ENCODE assay signal across 1 cellular context in genomic region chr12:122081697-122082221, GRCh38.
TF ChIP-seq lines count a peak whose summit lies in the region.

No MANE protein-coding gene starts in this region.

TF ChIP-seq in K562, 482 proteins besides CTCF, POLR2A, EP300 and RAD21 (continued from another document and continues in another):
- TF ChIP-seq, protein P1, sequence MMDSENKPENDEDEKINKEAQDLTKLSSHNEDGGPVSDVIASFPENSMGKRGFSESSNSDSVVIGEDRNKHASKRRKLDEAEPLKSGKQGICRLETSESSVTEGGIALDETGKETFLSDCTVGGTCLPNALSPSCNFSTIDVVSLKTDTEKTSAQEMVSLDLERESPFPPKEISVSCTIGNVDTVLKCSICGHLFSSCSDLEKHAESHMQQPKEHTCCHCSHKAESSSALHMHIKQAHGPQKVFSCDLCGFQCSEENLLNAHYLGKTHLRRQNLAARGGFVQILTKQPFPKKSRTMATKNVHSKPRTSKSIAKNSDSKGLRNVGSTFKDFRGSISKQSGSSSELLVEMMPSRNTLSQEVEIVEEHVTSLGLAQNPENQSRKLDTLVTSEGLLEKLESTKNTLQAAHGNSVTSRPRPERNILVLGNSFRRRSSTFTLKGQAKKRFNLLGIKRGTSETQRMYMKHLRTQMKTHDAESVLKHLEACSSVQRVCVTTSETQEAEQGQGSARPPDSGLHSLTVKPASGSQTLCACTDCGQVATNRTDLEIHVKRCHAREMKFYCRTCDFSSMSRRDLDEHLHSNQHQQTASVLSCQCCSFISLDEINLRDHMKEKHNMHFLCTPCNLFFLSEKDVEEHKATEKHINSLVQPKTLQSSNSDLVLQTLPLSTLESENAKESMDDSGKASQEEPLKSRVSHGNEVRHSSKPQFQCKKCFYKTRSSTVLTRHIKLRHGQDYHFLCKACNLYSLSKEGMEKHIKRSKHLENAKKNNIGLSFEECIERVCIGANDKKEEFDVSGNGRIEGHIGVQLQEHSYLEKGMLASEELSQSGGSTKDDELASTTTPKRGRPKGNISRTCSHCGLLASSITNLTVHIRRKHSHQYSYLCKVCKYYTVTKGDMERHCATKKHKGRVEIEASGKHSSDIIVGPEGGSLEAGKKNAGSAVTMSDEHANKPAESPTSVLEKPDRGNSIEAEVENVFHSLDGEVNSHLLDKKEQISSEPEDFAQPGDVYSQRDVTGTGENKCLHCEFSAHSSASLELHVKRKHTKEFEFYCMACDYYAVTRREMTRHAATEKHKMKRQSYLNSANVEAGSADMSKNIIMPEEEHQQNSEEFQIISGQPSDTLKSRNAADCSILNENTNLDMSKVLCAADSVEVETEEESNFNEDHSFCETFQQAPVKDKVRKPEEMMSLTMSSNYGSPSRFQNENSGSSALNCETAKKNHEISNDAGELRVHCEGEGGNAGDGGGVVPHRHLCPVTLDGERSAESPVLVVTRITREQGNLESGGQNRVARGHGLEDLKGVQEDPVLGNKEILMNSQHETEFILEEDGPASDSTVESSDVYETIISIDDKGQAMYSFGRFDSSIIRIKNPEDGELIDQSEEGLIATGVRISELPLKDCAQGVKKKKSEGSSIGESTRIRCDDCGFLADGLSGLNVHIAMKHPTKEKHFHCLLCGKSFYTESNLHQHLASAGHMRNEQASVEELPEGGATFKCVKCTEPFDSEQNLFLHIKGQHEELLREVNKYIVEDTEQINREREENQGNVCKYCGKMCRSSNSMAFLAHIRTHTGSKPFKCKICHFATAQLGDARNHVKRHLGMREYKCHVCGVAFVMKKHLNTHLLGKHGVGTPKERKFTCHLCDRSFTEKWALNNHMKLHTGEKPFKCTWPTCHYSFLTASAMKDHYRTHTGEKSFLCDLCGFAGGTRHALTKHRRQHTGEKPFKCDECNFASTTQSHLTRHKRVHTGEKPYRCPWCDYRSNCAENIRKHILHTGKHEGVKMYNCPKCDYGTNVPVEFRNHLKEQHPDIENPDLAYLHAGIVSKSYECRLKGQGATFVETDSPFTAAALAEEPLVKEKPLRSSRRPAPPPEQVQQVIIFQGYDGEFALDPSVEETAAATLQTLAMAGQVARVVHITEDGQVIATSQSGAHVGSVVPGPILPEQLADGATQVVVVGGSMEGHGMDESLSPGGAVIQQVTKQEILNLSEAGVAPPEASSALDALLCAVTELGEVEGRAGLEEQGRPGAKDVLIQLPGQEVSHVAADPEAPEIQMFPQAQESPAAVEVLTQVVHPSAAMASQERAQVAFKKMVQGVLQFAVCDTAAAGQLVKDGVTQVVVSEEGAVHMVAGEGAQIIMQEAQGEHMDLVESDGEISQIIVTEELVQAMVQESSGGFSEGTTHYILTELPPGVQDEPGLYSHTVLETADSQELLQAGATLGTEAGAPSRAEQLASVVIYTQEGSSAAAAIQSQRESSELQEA (IDR thresholded peaks at IDR 0.05; ENCODE audit: low read depth) = no peak
- TF ChIP-seq CHAMP1 (IDR thresholded peaks at IDR 0.05) = no peak
- peak; percentile 17 for TF ChIP-seq SAP30 (IDR thresholded peaks at IDR 0.05; ENCODE audit: borderline replicate concordance, insufficient read depth, low read depth, low read length, poor library complexity, severe bottlenecking)
- no peak for TF ChIP-seq ELF2 (CRISPR knock-in tag; IDR thresholded peaks at IDR 0.05)
- no peak for TF ChIP-seq SMAD1 (IDR thresholded peaks at IDR 0.05; ENCODE audit: low read depth, low read length, partially characterized antibody)
- no peak for TF ChIP-seq ZNF507 (tag; conservative IDR thresholded peaks at IDR 0.05)
- TF ChIP-seq KLF10 (CRISPR knock-in tag; IDR thresholded peaks at IDR 0.05) = no peak
- TF ChIP-seq DPF2 (IDR thresholded peaks at IDR 0.05) = no peak
- no peak for TF ChIP-seq JUNB (CRISPR knock-in tag; conservative IDR thresholded peaks at IDR 0.05)
- no peak for TF ChIP-seq ZNF717 (CRISPR knock-in tag; IDR thresholded peaks at IDR 0.05)
- TF ChIP-seq FOXP1 (CRISPR knock-in tag; IDR thresholded peaks at IDR 0.05) = no peak
- 0 out of 2 replicates have a peak, but pooled peaks have one; percentile 17 for TF ChIP-seq MTA1 (IDR thresholded peaks at IDR 0.05; ENCODE audit: borderline replicate concordance)
- 0 out of 4 replicates have a peak, but pooled peaks of 1 of the 2 experiments have one; percentile 29 for TF ChIP-seq MLLT1 (IDR thresholded peaks at IDR 0.05)
- no peak for TF ChIP-seq ZNF780A (CRISPR knock-in tag; IDR thresholded peaks at IDR 0.05)
- no peak for TF ChIP-seq FOXJ3 (CRISPR knock-in tag; IDR thresholded peaks at IDR 0.05)
- TF ChIP-seq RBM22 (IDR thresholded peaks at IDR 0.05; ENCODE audit: low read depth, low read length, poor library complexity, severe bottlenecking) = no peak
- TF ChIP-seq CAMTA2 (CRISPR knock-in tag; conservative IDR thresholded peaks at IDR 0.05) = no peak
- no peak for TF ChIP-seq EP400 (IDR thresholded peaks at IDR 0.05)
- TF ChIP-seq XRCC3 (IDR thresholded peaks at IDR 0.05) = no peak
- no peak for TF ChIP-seq PHF20 (IDR thresholded peaks at IDR 0.05; ENCODE audit: partially characterized antibody)
- no peak for TF ChIP-seq BACH1 (tag; IDR thresholded peaks at IDR 0.05)
- no peak for TF ChIP-seq YY1 (IDR thresholded peaks at IDR 0.05; ENCODE audit: borderline replicate concordance in 1 of 3, control insufficient read depth in 1 of 3, extremely low read depth in 1 of 3, insufficient read depth in 3 of 3, insufficient read length in 1 of 3, insufficient replicate concordance in 2 of 3, low read depth in 1 of 3, low read length in 2 of 3)
- no peak for TF ChIP-seq GTF2E2 (tag; IDR thresholded peaks at IDR 0.05)
- no peak for TF ChIP-seq XRCC5 (IDR thresholded peaks at IDR 0.05; ENCODE audit: low read depth, low read length)
- no peak for TF ChIP-seq XRCC4 (IDR thresholded peaks at IDR 0.05; ENCODE audit: extremely low read depth, insufficient read depth, insufficient read length)
- TF ChIP-seq ZBTB11 (CRISPR knock-in tag; IDR thresholded peaks at IDR 0.05) = no peak
- TF ChIP-seq FOXO4 (CRISPR knock-in tag; IDR thresholded peaks at IDR 0.05) = no peak
- TF ChIP-seq PKNOX1 (IDR thresholded peaks at IDR 0.05) = peak; percentile 23; the same call in 1 of the 2 replicates
- peak; percentile 82 to 87 for TF ChIP-seq FOXK2 (conservative IDR thresholded peaks at IDR 0.05 in 1 of 2, IDR thresholded peaks at IDR 0.05 in 1 of 2; ENCODE audit: low read depth in 2 of 2)
- TF ChIP-seq MCM2 (IDR thresholded peaks at IDR 0.05; ENCODE audit: low read depth) = no peak
- TF ChIP-seq THRAP3 (IDR thresholded peaks at IDR 0.05; ENCODE audit: borderline replicate concordance) = no peak
- TF ChIP-seq ZNF740 (CRISPR knock-in tag; IDR thresholded peaks at IDR 0.05) = no peak
- TF ChIP-seq ZNF740 (tag; IDR thresholded peaks at IDR 0.05) = no peak
- no peak for TF ChIP-seq ZNF232 (CRISPR knock-in tag; IDR thresholded peaks at IDR 0.05)
- TF ChIP-seq ARNT (IDR thresholded peaks at IDR 0.05) = no peak
- TF ChIP-seq KDM2B (CRISPR knock-in tag; IDR thresholded peaks at IDR 0.05) = 0 out of 2 replicates have a peak, but pooled peaks have one; percentile 5
- no peak for TF ChIP-seq ATF1 (CRISPR knock-in tag; IDR thresholded peaks at IDR 0.05)
- TF ChIP-seq ATF1 (tag; IDR thresholded peaks at IDR 0.05) = no peak
- TF ChIP-seq, protein P2, sequence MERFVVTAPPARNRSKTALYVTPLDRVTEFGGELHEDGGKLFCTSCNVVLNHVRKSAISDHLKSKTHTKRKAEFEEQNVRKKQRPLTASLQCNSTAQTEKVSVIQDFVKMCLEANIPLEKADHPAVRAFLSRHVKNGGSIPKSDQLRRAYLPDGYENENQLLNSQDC (CRISPR knock-in tag; IDR thresholded peaks at IDR 0.05) = no peak
- no peak for TF ChIP-seq ZNF184 (CRISPR knock-in tag; IDR thresholded peaks at IDR 0.05)
- TF ChIP-seq NCOR1 (IDR thresholded peaks at IDR 0.05) = no peak
